Comparison of ENCODE assay signal across 9 cellular contexts in the genomic region with DNA sequence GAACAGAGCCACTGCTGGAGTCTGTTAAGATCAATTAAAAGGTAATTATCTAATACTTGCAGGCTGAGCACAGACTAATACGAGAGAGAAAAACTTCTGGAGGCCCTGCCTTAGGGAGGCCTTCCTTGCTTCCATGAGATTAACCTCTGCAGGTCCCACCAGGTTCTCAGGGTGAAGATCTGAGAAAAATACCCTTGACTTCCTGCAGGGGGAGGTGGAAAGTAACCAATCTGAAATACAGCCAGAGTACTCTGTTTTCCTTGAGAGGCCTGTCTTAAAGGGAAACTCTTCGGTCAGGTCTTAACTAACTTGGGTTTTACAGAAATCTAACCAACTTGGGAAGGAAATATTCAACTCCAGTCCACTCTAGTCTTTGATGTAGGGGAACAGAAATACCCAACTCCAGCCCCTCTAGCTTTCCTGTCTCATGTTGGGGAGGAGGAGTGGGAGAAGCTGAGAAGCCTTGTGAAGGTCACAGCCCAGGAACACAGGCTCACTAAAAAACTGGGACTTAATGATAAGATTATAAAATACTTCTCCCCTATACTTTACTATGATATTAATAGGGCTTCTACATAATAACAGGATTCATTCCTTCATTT.
DNase-seq lines count a peak whose midpoint lies in the region; ATAC-seq and TF ChIP-seq lines count a peak whose summit lies in the region.
"Had no signal": no experiment of that assay in that cellular context is flagged by ENCODE, and none has a peak within 500 bp of the region (broad histone marks: within the 10 kb centered on the region; RNA-seq: fewer than 3 reads in every experiment).

No MANE protein-coding gene starts in this region.

- peak; percentile 66 for TF ChIP-seq CTCF in neural progenitor cell (IDR thresholded peaks at IDR 0.05)

- no peaks in the 10 kb centered on the region for H3K9me3 Mint-ChIP-seq in neural progenitor cell
- H3K9me3 Mint-ChIP-seq: activated T-cell treated with anti-CD3 and anti-CD28 coated beads, Interleukin-2, amount 50 U/mL, for 72 hours had no signal

- H3K4me3 ChIP-seq in neural progenitor cell, result no peak overlapping the region

- H3K27me3 ChIP-seq in neural progenitor cell, result no peaks in the 10 kb centered on the region

- H3K27ac Mint-ChIP-seq in neural progenitor cell, result no peak overlapping the region
- H3K27ac Mint-ChIP-seq: activated T-cell treated with anti-CD3 and anti-CD28 coated beads, Interleukin-2, amount 50 U/mL, for 72 hours had no signal

- H3K36me3 Mint-ChIP-seq in neural progenitor cell, result peaks cover 5% of the 10 kb centered on the region

- H3K27me3 Mint-ChIP-seq in neural progenitor cell (ENCODE audit: insufficient read depth, low read depth), result no peaks in the 10 kb centered on the region

- H4K20me1 ChIP-seq in neural progenitor cell (ENCODE audit: low read depth), result no peaks in the 10 kb centered on the region

- no peak overlapping the region for H2AFZ ChIP-seq in neural progenitor cell (replicated peaks)

- H3K27ac ChIP-seq in neural progenitor cell, result no peak overlapping the region

- H3K9me3 ChIP-seq in neural progenitor cell (ENCODE audit: low read depth), result no peaks in the 10 kb centered on the region

- no peaks in the 10 kb centered on the region for H3K36me3 ChIP-seq in neural progenitor cell

- H3K4me2 ChIP-seq in neural progenitor cell, result no peak overlapping the region

- H3K9ac ChIP-seq in neural progenitor cell, result no peak overlapping the region

- no peaks in the 10 kb centered on the region for H3K4me1 Mint-ChIP-seq in neural progenitor cell

- ATAC-seq in GM18870 (IDR thresholded peaks at IDR 0.05; ENCODE audit: unreplicated experiment), result peak; percentile 93
- ATAC-seq in HG02973 (IDR thresholded peaks at IDR 0.05; ENCODE audit: unreplicated experiment), result peak; percentile 94

- H3K4me1 ChIP-seq in neural progenitor cell, result no peaks in the 10 kb centered on the region

- H3K79me2 ChIP-seq in neural progenitor cell (ENCODE audit: low read depth), result no peaks in the 10 kb centered on the region

- H3K4me3 Mint-ChIP-seq in neural progenitor cell, result no peak overlapping the region
- H3K4me3 Mint-ChIP-seq: activated T-cell treated with anti-CD3 and anti-CD28 coated beads, Interleukin-2, amount 50 U/mL, for 72 hours had no signal

- H3F3A ChIP-seq in neural progenitor cell (ENCODE audit: low read depth), result no peaks in the 10 kb centered on the region

- DNase-seq in DMS 273 (lab: John Stamatoyannopoulos, UW; ENCODE audit: unreplicated experiment) (peak; percentile 36), NCI-H82 treated with DMSO at 0.1 percent for 48 hours (lab: John Stamatoyannopoulos, UW; ENCODE audit: unreplicated experiment) (peak; percentile 7), dermis microvascular lymphatic vessel endothelial cell (ENCODE audit: low read depth in 2 of 2) (peak; percentile 0 to 23), neural progenitor cell (ENCODE audit: low spot score) (peak; percentile 47), 8988T (no peak)
- no peak for DNase-seq in stimulated activated CD4-positive, alpha-beta T cell treated with anti-CD3 and anti-CD28 coated beads, Interleukin-12 subunit alpha, Interleukin-12 subunit beta, amount 100 ng/mL, for 4 hours

Comparison
In these comparisons a context has a peak if more than half of its experiments do, and no peak if none do; other contexts are left out.
1. DNase-seq: peak in DMS 273 (single experiment), NCI-H82 treated with DMSO at 0.1 percent for 48 hours (single experiment), dermis microvascular lymphatic vessel endothelial cell (2 of 2) and neural progenitor cell (single experiment); none in 8988T (single experiment) and stimulated activated CD4-positive, alpha-beta T cell treated with anti-CD3 and anti-CD28 coated beads, Interleukin-12 subunit alpha, Interleukin-12 subunit beta, amount 100 ng/mL, for 4 hours (single experiment).